1 cellular context compared by ENCODE assay signal in the genomic region with DNA sequence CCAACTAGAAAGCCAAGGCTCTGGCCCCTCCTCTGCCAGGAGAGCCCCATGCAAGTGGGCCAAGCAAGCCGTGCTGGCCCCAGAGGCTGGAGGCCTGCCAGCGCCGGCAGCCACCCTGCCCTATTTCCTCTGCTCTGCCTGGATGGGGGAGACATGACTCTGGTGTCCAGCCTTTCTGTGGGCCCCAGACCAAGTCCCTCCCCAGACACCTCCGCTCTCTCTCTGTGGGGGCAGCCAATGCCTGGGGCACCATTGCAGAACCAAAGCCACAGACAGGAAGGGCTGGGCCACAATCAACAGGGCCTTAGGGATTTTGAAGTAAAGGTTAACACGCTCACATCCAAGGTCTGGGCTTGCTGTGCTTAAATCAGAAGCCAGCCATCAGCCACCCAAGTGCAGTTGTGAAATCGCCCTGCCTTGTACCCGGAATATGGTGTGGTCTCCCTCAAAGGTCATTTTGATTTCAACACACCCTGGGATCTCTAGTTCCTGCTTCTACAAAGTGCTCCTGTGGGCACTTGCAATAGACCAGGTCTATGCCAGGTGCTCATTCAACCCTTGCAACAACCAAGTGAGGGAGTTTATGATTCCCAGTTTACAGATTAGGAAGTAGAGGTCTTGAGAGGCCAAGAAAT.
A peak's percentile ranks its signal among the peaks of the same experiment; 100 is the strongest.
TF ChIP-seq lines count a peak whose summit lies in the region.

No MANE protein-coding gene starts in this region.

TF ChIP-seq in HepG2, 621 proteins besides CTCF, POLR2A, EP300 and RAD21 (continued from another document):
- TF ChIP-seq THAP9 (CRISPR knock-in tag; IDR thresholded peaks at IDR 0.05; ENCODE audit: borderline replicate concordance) (peak; percentile 72; the same call in 1 of the 2 replicates), RXRB (CRISPR knock-in tag; IDR thresholded peaks at IDR 0.05; ENCODE audit: borderline replicate concordance) (peak; percentile 61), FOXA3 (CRISPR knock-in tag; IDR thresholded peaks at IDR 0.05) (peak; percentile 52), RFX5 (IDR thresholded peaks at IDR 0.05; ENCODE audit: low read depth, low read length) (no peak), SOX6 (IDR thresholded peaks at IDR 0.05) (no peak), SOX6 (CRISPR knock-in tag; IDR thresholded peaks at IDR 0.05) (peak; percentile 22; the same call in 1 of the 2 replicates), ZNF143 (CRISPR knock-in tag; IDR thresholded peaks at IDR 0.05) (0 out of 2 replicates have a peak, but pooled peaks have one; percentile 20), NRL (CRISPR knock-in tag; IDR thresholded peaks at IDR 0.05; ENCODE audit: borderline replicate concordance) (0 out of 2 replicates have a peak, but pooled peaks have one; percentile 37), ZNF383 (CRISPR knock-in tag; IDR thresholded peaks at IDR 0.05; ENCODE audit: borderline replicate concordance) (no peak), ZNF292 (CRISPR knock-in tag; IDR thresholded peaks at IDR 0.05; ENCODE audit: borderline replicate concordance, low read depth) (peak; percentile 77), TRIM24 (CRISPR knock-in tag; IDR thresholded peaks at IDR 0.05) (peak; percentile 71; the same call in 1 of the 2 replicates), UBTF (CRISPR knock-in tag; IDR thresholded peaks at IDR 0.05) (0 out of 2 replicates have a peak, but pooled peaks have one; percentile 24)
- TF ChIP-seq, protein P1, sequence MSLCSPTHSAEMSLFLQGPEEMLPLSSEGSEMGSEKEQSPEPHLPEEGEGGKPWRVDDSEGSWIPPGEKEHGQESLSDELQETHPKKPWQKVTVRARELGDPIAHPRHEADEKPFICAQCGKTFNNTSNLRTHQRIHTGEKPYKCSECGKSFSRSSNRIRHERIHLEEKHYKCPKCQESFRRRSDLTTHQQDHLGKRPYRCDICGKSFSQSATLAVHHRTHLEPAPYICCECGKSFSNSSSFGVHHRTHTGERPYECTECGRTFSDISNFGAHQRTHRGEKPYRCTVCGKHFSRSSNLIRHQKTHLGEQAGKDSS (CRISPR knock-in tag; IDR thresholded peaks at IDR 0.05; ENCODE audit: borderline replicate concordance, low read depth): peak; percentile 94
